8 cellular contexts compared by ENCODE assay signal in genomic region chr5:132180134-132180745, GRCh38. TPM values are rescaled to one million over a fixed set of nuclear protein-coding genes. Genes with fewer than 3 reads are reported as not detected.
DNase-seq lines count a peak whose midpoint lies in the region; ATAC-seq and TF ChIP-seq lines count a peak whose summit lies in the region.

No MANE protein-coding gene starts in this region.

- 18% methylated on average over 7 of the region's 8 CpGs for WGBS in mammary epithelial cell (ENCODE audit: low coverage, missing lambda C conversion rate)

- dilution Hi-C loops in mammary epithelial cell (cut with HindIII; ENCODE audit: low sequenced_read_pairs): no loop called here

- peak; percentile 76 for DNase-seq in GM13977 (ENCODE audit: low spot score)
- DNase-seq in NOMO-1 treated with DMSO at 0.1 percent for 48 hours (lab: John Stamatoyannopoulos, UW; ENCODE audit: unreplicated experiment): peak; percentile 73
- DNase-seq in mammary epithelial cell: peak; percentile 63
- no peak for DNase-seq in left colon
- DNase-seq in upper lobe of right lung: no peak
- no peak for DNase-seq in stimulated activated CD4-positive, alpha-beta T cell treated with anti-CD3 and anti-CD28 coated beads, Interleukin-1b, Interleukin-23, amount 100 ng/mL, for 48 hours

- H4K20me1 ChIP-seq in mammary epithelial cell (ENCODE audit: insufficient read depth, low read length): no peaks in the 10 kb centered on the region

- H3K9ac ChIP-seq in mammary epithelial cell (ENCODE audit: insufficient read depth, low read length): no peak overlapping the region

- in situ Hi-C loops in GM13977 (cut with MboI; ENCODE audit: low pct_unique_long_range_greater_than_20kb, low sequenced_read_pairs, unreplicated experiment): no loop called here
- in situ Hi-C loops in mammary epithelial cell (cut with MboI; ENCODE audit: low sequenced_read_pairs in 2 of 2): loop anchor here in 1 of 2 donors (5.0 kb wide), 1 partner anchor 113 kb away; no protein-coding TSS in a partner anchor

- H3K4me1 ChIP-seq in mammary epithelial cell (ENCODE audit: insufficient read depth, low read length) (peaks cover 22% of the 10 kb centered on the region), upper lobe of right lung (no peaks in the 10 kb centered on the region)

- H3K27me3 ChIP-seq in mammary epithelial cell (ENCODE audit: insufficient read depth, low read length) (no peaks in the 10 kb centered on the region), upper lobe of right lung (no peaks in the 10 kb centered on the region)

- intact Hi-C loops in mammary epithelial cell (cut with micrococcal nuclease) (loop anchor here (1.0 to 5.0 kb wide), 5 partner anchors 187 to 320 kb away; partner anchors contain the start of gene SLC22A5), left colon (cut with DNase I, micrococcal nuclease) (no loop called here), upper lobe of right lung (cut with DNase I) (no loop called here)

- ATAC-seq in left colon: peak; percentile 69
- peak; percentile 81 for ATAC-seq in upper lobe of right lung
- no peak for ATAC-seq in GM19328 (IDR thresholded peaks at IDR 0.05; ENCODE audit: unreplicated experiment)

- H2AFZ ChIP-seq in mammary epithelial cell (ENCODE audit: low read depth, low read length): peak overlapping the region; percentile 55

- no TSS peak for BruUV-seq in mammary epithelial cell (replicated peaks; lab: Mats Ljungman, UMichigan)

- H3K9me3 ChIP-seq in mammary epithelial cell (replicated peaks; ENCODE audit: insufficient read depth, low read length): no peaks in the 10 kb centered on the region
- no peaks in the 10 kb centered on the region for H3K9me3 ChIP-seq in upper lobe of right lung

- H3K36me3 ChIP-seq in mammary epithelial cell (ENCODE audit: insufficient read depth, low read length) (no peaks in the 10 kb centered on the region), upper lobe of right lung (no peaks in the 10 kb centered on the region)

- H3K27ac ChIP-seq in C4-2B: no peak overlapping the region
- no peak overlapping the region for H3K27ac ChIP-seq in mammary epithelial cell (ENCODE audit: insufficient read depth, low read depth, low read length)
- H3K27ac ChIP-seq in upper lobe of right lung: no peak overlapping the region

- no peak overlapping the region for H3K4me2 ChIP-seq in mammary epithelial cell (ENCODE audit: insufficient read depth, low read depth, low read length)

- H3K79me2 ChIP-seq in mammary epithelial cell (ENCODE audit: insufficient read depth, low read length): no peaks in the 10 kb centered on the region

- TF ChIP-seq CTCF in C4-2B (conservative IDR thresholded peaks at IDR 0.05): peak; percentile 94
- peak; percentile 54 for TF ChIP-seq CTCF in GM13977 (IDR thresholded peaks at IDR 0.05; ENCODE audit: extremely low read depth, insufficient read depth, missing control alignments)
- TF ChIP-seq CTCF in mammary epithelial cell (conservative IDR thresholded peaks at IDR 0.05 in 1 of 2, IDR thresholded peaks at IDR 0.05 in 1 of 2; ENCODE audit: extremely low read depth in 1 of 2, insufficient read depth in 1 of 2, low read depth in 1 of 2, low read length in 2 of 2): peak; percentile 79 to 87
- TF ChIP-seq CTCF in upper lobe of right lung (IDR thresholded peaks at IDR 0.05): peak; percentile 78

- H3K4me3 ChIP-seq in mammary epithelial cell (replicated peaks in 1 of 3; ENCODE audit: insufficient read depth in 1 of 3, low read depth in 2 of 3, low read length in 3 of 3): no peak overlapping the region
- no peak overlapping the region for H3K4me3 ChIP-seq in upper lobe of right lung

- CTCF ChIA-PET in mammary epithelial cell (lab: Charles Lee; ENCODE audit: low non-redundant PET): no interaction called here

RNA-seq across cellular contexts. Expression of gene P4HA2, which starts 47.4 kb away (rescaled TPM):
- 100 to 1,000 TPM; 103 to 142 TPM for total RNA-seq in mammary epithelial cell
- 134 TPM for polyA plus RNA-seq in mammary epithelial cell
- polyA minus RNA-seq in mammary epithelial cell: 255 TPM
- total RNA-seq in left colon: 10 to 100 TPM; 56.7 to 69.4 TPM
- total RNA-seq in upper lobe of right lung: 79.0 TPM

Comparison
In these comparisons a context has a peak if more than half of its experiments do, and no peak if none do; other contexts are left out.
1. DNase-seq: peak in GM13977 (single experiment), NOMO-1 treated with DMSO at 0.1 percent for 48 hours (single experiment) and mammary epithelial cell (single experiment); none in left colon (0 of 2), upper lobe of right lung (single experiment) and stimulated activated CD4-positive, alpha-beta T cell treated with anti-CD3 and anti-CD28 coated beads, Interleukin-1b, Interleukin-23, amount 100 ng/mL, for 48 hours (single experiment).
2. Peak in every context shown above with its lines, with median percentiles within 50 percentile points of each other: CTCF ChIP-seq.